In the genomic region with DNA sequence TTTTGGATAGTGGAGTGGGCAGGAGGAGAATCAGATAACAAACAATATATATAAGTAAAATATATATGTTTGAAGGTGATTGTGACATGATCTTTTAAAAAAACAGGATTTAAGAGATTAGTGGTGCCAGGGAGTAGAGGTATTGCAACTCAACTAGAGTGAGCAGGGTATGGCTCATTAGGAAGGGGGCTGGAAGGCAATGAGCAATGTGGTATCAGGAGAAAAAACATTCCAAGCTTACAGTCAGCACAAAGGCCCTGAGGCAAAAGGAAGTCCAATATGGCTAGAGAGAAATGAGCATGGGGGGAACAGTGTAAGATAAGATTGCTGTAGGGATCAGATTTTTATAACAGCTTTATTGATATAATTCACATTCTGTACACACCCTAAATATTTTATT, we compare ENCODE assay signal across 27 cellular contexts. TPM values are rescaled to one million over a fixed set of nuclear protein-coding genes. Genes with fewer than 3 reads are reported as not detected.
DNase-seq lines count a peak whose midpoint lies in the region; ATAC-seq and TF ChIP-seq lines count a peak whose summit lies in the region.
"Had no signal": no experiment of that assay in that cellular context is flagged by ENCODE, and none has a peak within 500 bp of the region (broad histone marks: within the 10 kb centered on the region; RNA-seq: fewer than 3 reads in every experiment).

No MANE protein-coding gene starts in this region.

- intact Hi-C loops in Panc1 (cut with micrococcal nuclease; ENCODE audit: unreplicated experiment) = loop anchor here (5.0 to 10.0 kb wide), 2 partner anchors 32 to 145 kb away; no protein-coding TSS in a partner anchor

- no peaks in the 10 kb centered on the region for H3K9me3 ChIP-seq in Panc1 (ENCODE audit: control insufficient read depth, insufficient read depth, low read depth, low read length)
- H3K9me3 ChIP-seq: ascending aorta, gastrocnemius medialis, tibial artery had no signal

- no TSS peak for BruUV-seq in Panc1 (replicated peaks; lab: Mats Ljungman, UMichigan)

- H3K36me3 Mint-ChIP-seq in chondrocyte (ENCODE audit: low read depth) = no peaks in the 10 kb centered on the region
- no peaks in the 10 kb centered on the region for H3K36me3 Mint-ChIP-seq in osteocyte (ENCODE audit: unreplicated experiment)
- H3K36me3 Mint-ChIP-seq: CD8-positive, alpha-beta T cell; IgD-negative memory B cell had no signal

- peak overlapping the region; percentile 66 for H3K27ac Mint-ChIP-seq in chondrocyte (ENCODE audit: unreplicated experiment)
- H3K27ac Mint-ChIP-seq in osteocyte (ENCODE audit: unreplicated experiment) = no peak overlapping the region
- H3K27ac Mint-ChIP-seq: CD8-positive, alpha-beta T cell; IgD-negative memory B cell; stimulated activated naive CD8-positive, alpha-beta T cell treated with anti-CD3 and anti-CD28 coated beads, Interleukin-15, Interleukin-2, amounts not matched to agents 100 ng/mL and 50 ng/mL, for 24 hours had no signal

- H3K9me3 Mint-ChIP-seq in chondrocyte (ENCODE audit: low read depth) (no peaks in the 10 kb centered on the region), osteocyte (ENCODE audit: unreplicated experiment) (no peaks in the 10 kb centered on the region)
- H3K9me3 Mint-ChIP-seq: CD8-positive, alpha-beta T cell; IgD-negative memory B cell; stimulated activated naive CD8-positive, alpha-beta T cell treated with anti-CD3 and anti-CD28 coated beads, Interleukin-15, Interleukin-2, amounts not matched to agents 100 ng/mL and 50 ng/mL, for 24 hours had no signal

- CTCF ChIA-PET in Panc1 (lab: Charles Lee) = no interaction called here

- DNase-seq in NCI-H82 (lab: John Stamatoyannopoulos, UW) (peak; percentile 15), NCI-H82 treated with DMSO at 0.1 percent for 48 hours (lab: John Stamatoyannopoulos, UW; ENCODE audit: unreplicated experiment) (no peak), Panc1 (ENCODE audit: low read depth, low spot score) (no peak), chondrocyte (ENCODE audit: low spot score) (no peak), renal cortical epithelial cell (ENCODE audit: low read depth) (peak; percentile 74), germinal center (ENCODE audit: low spot score) (no peak), osteocyte (ENCODE audit: extremely low spot score, unreplicated experiment) (no peak)
- DNase-seq in activated CD4-positive, CD25-positive, alpha-beta regulatory T cell treated with anti-CD3 and anti-CD28 coated beads, Interleukin-2, amount 50 U/mL, for 72 hours = no peak
- DNase-seq: activated CD4-positive, alpha-beta T cell treated with anti-CD3 and anti-CD28 coated beads for 4 hours; activated naive CD4-positive, alpha-beta T cell treated with anti-CD3 and anti-CD28 coated beads, Interleukin-2, amount 50 U/mL, for 16 hours; AML-193; CD8-positive, alpha-beta T cell; cerebellar nuclear complex; DMS53; erythroblast; gastrocnemius medialis; GOT3; kidney; MM.1S; NCI-H1417 treated with DMSO at 0.1 percent for 48 hours; NCI-H2107; NCI-H510A treated with DMSO at 0.1 percent for 48 hours; tibial artery had no signal

- H3K36me3 ChIP-seq in Panc1 (ENCODE audit: control insufficient read depth, insufficient read depth, low read length) = no peaks in the 10 kb centered on the region
- H3K36me3 ChIP-seq: ascending aorta, gastrocnemius medialis, tibial artery had no signal

- H3K27me3 ChIP-seq in Panc1 (ENCODE audit: control insufficient read depth, insufficient read depth, low read length) = no peaks in the 10 kb centered on the region
- H3K27me3 ChIP-seq: ascending aorta, gastrocnemius medialis, tibial artery had no signal

- H3K27me3 Mint-ChIP-seq in chondrocyte (ENCODE audit: low read depth) (no peaks in the 10 kb centered on the region), osteocyte (ENCODE audit: unreplicated experiment) (no peaks in the 10 kb centered on the region)
- H3K27me3 Mint-ChIP-seq: stimulated activated naive CD8-positive, alpha-beta T cell treated with anti-CD3 and anti-CD28 coated beads, Interleukin-15, Interleukin-2, amounts not matched to agents 100 ng/mL and 50 ng/mL, for 24 hours had no signal

- POLR2A ChIA-PET in Panc1 (lab: Charles Lee) = no interaction called here

- in situ Hi-C loops in Panc1 (cut with HindIII; ENCODE audit: low pct_unique_long_range_greater_than_20kb, low sequenced_read_pairs) = no loop called here

- H3K4me1 Mint-ChIP-seq in chondrocyte (ENCODE audit: low read depth) = peaks cover 31% of the 10 kb centered on the region
- H3K4me1 Mint-ChIP-seq in osteocyte (ENCODE audit: unreplicated experiment) = peaks cover 35% of the 10 kb centered on the region

- peaks cover 44% of the 10 kb centered on the region for H3K4me1 ChIP-seq in Panc1 (ENCODE audit: control insufficient read depth, insufficient read depth, low read length)

- no peak overlapping the region for H3K4me3 Mint-ChIP-seq in chondrocyte (ENCODE audit: unreplicated experiment)
- H3K4me3 Mint-ChIP-seq in osteocyte (ENCODE audit: unreplicated experiment) = no peak overlapping the region
- H3K4me3 Mint-ChIP-seq: CD8-positive, alpha-beta T cell; stimulated activated naive CD8-positive, alpha-beta T cell treated with anti-CD3 and anti-CD28 coated beads, Interleukin-15, Interleukin-2, amounts not matched to agents 100 ng/mL and 50 ng/mL, for 24 hours had no signal

- no peak overlapping the region for H3K4me3 ChIP-seq in Panc1 (ENCODE audit: low read depth in 2 of 2, low read length in 2 of 2)
- H3K4me3 ChIP-seq: ascending aorta, gastrocnemius medialis, tibial artery had no signal

- H3K27ac ChIP-seq in Panc1 (ENCODE audit: low read length) = peak overlapping the region; percentile 55; the same call in 1 of the 2 replicates
- H3K27ac ChIP-seq: 22Rv1, ascending aorta, gastrocnemius medialis, tibial artery had no signal

- no peak for ATAC-seq in Panc1
- ATAC-seq: CD8-positive, alpha-beta T cell; gastrocnemius medialis had no signal

- TF ChIP-seq CTCF in Panc1 (IDR thresholded peaks at IDR 0.05) (no peak), chondrocyte (IDR thresholded peaks at IDR 0.05) (no peak), osteocyte (IDR thresholded peaks at IDR 0.05) (no peak)

RNA-seq across cellular contexts. Expression of gene GADD45A, which starts 5.3 kb away (rescaled TPM):
- total RNA-seq in Panc1 (2021; ENCODE audit: unreplicated experiment) (106 TPM), chondrocyte (49.1 to 92.3 TPM (median 89.4 TPM) in 3 replicates), renal cortical epithelial cell (47.8 and 53.8 TPM in 2 replicates), osteocyte (43.3 and 45.3 TPM in 2 replicates)
- 91.6 TPM for polyA plus RNA-seq in Panc1 (2012; ENCODE audit: insufficient read length)

Comparison
In these comparisons a context has a peak if more than half of its experiments do, and no peak if none do; other contexts are left out.
1. DNase-seq: peak in NCI-H82 (single experiment) and renal cortical epithelial cell (single experiment); none in NCI-H82 treated with DMSO at 0.1 percent for 48 hours (single experiment), Panc1 (single experiment), chondrocyte (single experiment), activated CD4-positive, CD25-positive, alpha-beta regulatory T cell treated with anti-CD3 and anti-CD28 coated beads, Interleukin-2, amount 50 U/mL, for 72 hours (single experiment), germinal center (single experiment) and osteocyte (single experiment).